8 cellular contexts compared by ENCODE assay signal in the genomic region with DNA sequence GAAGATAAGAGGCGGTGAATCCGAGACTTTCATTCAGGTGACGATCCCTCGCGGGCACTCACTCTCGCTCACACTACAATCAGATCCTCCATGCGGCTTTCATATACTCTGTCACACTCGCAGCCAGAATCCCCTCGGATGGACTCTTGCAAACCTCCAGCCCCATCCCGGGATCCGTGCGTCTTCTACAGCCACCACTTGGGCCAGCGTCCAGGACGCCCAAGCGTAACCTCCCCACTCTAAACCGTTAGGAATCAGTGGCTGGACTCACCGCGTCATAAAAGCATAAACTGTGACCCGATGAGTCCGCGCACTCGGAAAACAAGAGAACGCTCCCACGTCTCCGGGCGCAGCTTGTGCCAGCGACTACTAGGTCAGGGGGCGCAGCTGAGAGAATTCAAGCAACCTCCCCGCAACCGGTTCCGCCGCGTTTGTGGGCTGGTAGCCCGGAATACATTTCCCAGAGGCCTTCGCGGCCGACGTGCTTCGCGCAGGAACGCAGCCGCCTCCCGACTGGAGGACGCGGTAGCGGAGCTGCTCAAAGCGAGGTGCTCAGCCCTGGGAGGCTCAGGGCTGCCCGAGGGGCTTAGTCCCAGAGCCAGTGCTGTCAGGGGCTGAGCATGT. TPM values are rescaled to one million over a fixed set of nuclear protein-coding genes. Genes with fewer than 3 reads are reported as not detected.
DNase-seq lines count a peak whose midpoint lies in the region; ATAC-seq, FAIRE-seq and TF ChIP-seq lines count a peak whose summit lies in the region.

No MANE protein-coding gene starts in this region.

- peak overlapping the region; percentile 82 for H3K27ac Mint-ChIP-seq in activated naive CD4-positive, alpha-beta T cell treated with anti-CD3 and anti-CD28 coated beads for 36 hours
- H3K27ac Mint-ChIP-seq in neural progenitor cell = peak overlapping the region; percentile 44

- TF ChIP-seq CTCF in neural progenitor cell (IDR thresholded peaks at IDR 0.05) = peak; percentile 31

- H3K9ac ChIP-seq in neural progenitor cell = peak overlapping the region; percentile 31

- H3F3A ChIP-seq in neural progenitor cell (ENCODE audit: low read depth) = no peaks in the 10 kb centered on the region

- peak overlapping the region; percentile 93 for H3K4me3 Mint-ChIP-seq in activated naive CD4-positive, alpha-beta T cell treated with anti-CD3 and anti-CD28 coated beads for 36 hours
- H3K4me3 Mint-ChIP-seq in neural progenitor cell = peak overlapping the region; percentile 88

- H3K9me3 ChIP-seq in SJCRH30 (replicated peaks) (0 out of 2 replicates have a peak, but pooled peaks cover 13% of the 10 kb centered on the region), neural progenitor cell (ENCODE audit: low read depth) (no peaks in the 10 kb centered on the region)

- H3K4me1 Mint-ChIP-seq in activated naive CD4-positive, alpha-beta T cell treated with anti-CD3 and anti-CD28 coated beads for 36 hours (ENCODE audit: low read depth) = peaks cover 9% of the 10 kb centered on the region
- H3K4me1 Mint-ChIP-seq in neural progenitor cell = no peaks in the 10 kb centered on the region

- CTCF ChIA-PET in activated naive CD4-positive, alpha-beta T cell treated with anti-CD3 and anti-CD28 coated beads for 36 hours (lab: Charles Lee) = interaction anchor here (0.7 kb wide), 1 partner anchor 230 kb away, joined by 3 read pairs; no protein-coding TSS in a partner anchor

- H3K4me2 ChIP-seq in neural progenitor cell = peak overlapping the region; percentile 70

- H3K4me3 ChIP-seq in SJCRH30 (peak overlapping the region; percentile 72), neural progenitor cell (peak overlapping the region; percentile 67)

- no peaks in the 10 kb centered on the region for H3K79me2 ChIP-seq in neural progenitor cell (ENCODE audit: low read depth)

- peak; percentile 48 for DNase-seq in GM19238 (ENCODE audit: insufficient read length, low spot score)
- peak; percentile 93 to 94 for DNase-seq in SJCRH30
- DNase-seq in activated naive CD4-positive, alpha-beta T cell treated with anti-CD3 and anti-CD28 coated beads for 36 hours = peak; percentile 85
- peak; percentile 67 to 81 for DNase-seq in frontal cortex (ENCODE audit: low spot score in 2 of 2)
- peak; percentile 91 for DNase-seq in neural progenitor cell (ENCODE audit: low spot score)
- peak; percentile 77 for DNase-seq in stimulated activated naive CD4-positive, alpha-beta T cell treated with Interleukin-2 at 50 U/mL for 16 hours (lab: John Stamatoyannopoulos, UW)
- no peak for DNase-seq in cortex of kidney (lab: John Stamatoyannopoulos, UW)

- no peaks in the 10 kb centered on the region for H4K20me1 ChIP-seq in neural progenitor cell (ENCODE audit: low read depth)

- H3K9me3 Mint-ChIP-seq in activated naive CD4-positive, alpha-beta T cell treated with anti-CD3 and anti-CD28 coated beads for 36 hours = peaks cover 17% of the 10 kb centered on the region
- H3K9me3 Mint-ChIP-seq in neural progenitor cell = peaks cover 35% of the 10 kb centered on the region

- intact Hi-C loops in activated naive CD4-positive, alpha-beta T cell treated with anti-CD3 and anti-CD28 coated beads for 36 hours (cut with micrococcal nuclease) = loop anchor here (1.0 to 2.0 kb wide), 2 partner anchors 37 to 97 kb away; partner anchors contain the start of genes ZFP30, ZNF540 and ZNF571

- ATAC-seq in GM19452 (IDR thresholded peaks at IDR 0.05; ENCODE audit: unreplicated experiment) = no peak

- H3K27ac ChIP-seq in SJCRH30 = peak overlapping the region; percentile 74
- H3K27ac ChIP-seq in neural progenitor cell = no peak overlapping the region

- H3K36me3 ChIP-seq in SJCRH30 (0 out of 2 replicates have a peak, but pooled peaks cover 3% of the 10 kb centered on the region), neural progenitor cell (no peaks in the 10 kb centered on the region)

- H3K27me3 ChIP-seq in SJCRH30 = no peaks in the 10 kb centered on the region
- H3K27me3 ChIP-seq in neural progenitor cell = no peaks in the 10 kb centered on the region

- H3K4me1 ChIP-seq in SJCRH30 (no peaks in the 10 kb centered on the region), neural progenitor cell (no peaks in the 10 kb centered on the region)

- no peak for FAIRE-seq in frontal cortex (lab: Jason Lieb, UNC)

- no peaks in the 10 kb centered on the region for H3K27me3 Mint-ChIP-seq in activated naive CD4-positive, alpha-beta T cell treated with anti-CD3 and anti-CD28 coated beads for 36 hours (ENCODE audit: low read depth)
- H3K27me3 Mint-ChIP-seq in neural progenitor cell (ENCODE audit: insufficient read depth, low read depth) = peaks cover 8% of the 10 kb centered on the region

- peaks cover 28% of the 10 kb centered on the region for H3K36me3 Mint-ChIP-seq in activated naive CD4-positive, alpha-beta T cell treated with anti-CD3 and anti-CD28 coated beads for 36 hours (ENCODE audit: low read depth)
- peaks cover 16% of the 10 kb centered on the region for H3K36me3 Mint-ChIP-seq in neural progenitor cell

- H2AFZ ChIP-seq in neural progenitor cell (replicated peaks) = peak overlapping the region; percentile 96

RNA-seq across cellular contexts. Expression of gene ZNF607, which starts 27.6 kb away (rescaled TPM):
- 10.6 and 12.2 TPM in 2 replicates for total RNA-seq in SJCRH30 (2014; rRNA removed; shearing (Covaris generic))
- 1 to 10 TPM; 3.4 to 4.1 TPM for total RNA-seq in activated naive CD4-positive, alpha-beta T cell treated with anti-CD3 and anti-CD28 coated beads for 36 hours
- 23.6 TPM for total RNA-seq in frontal cortex
- 15.9 and 19.6 TPM in 2 replicates for total RNA-seq in neural progenitor cell (ENCODE audit: low replicate concordance)

RNA-seq across cellular contexts. Expression of gene ZFP30, which starts 36.7 kb away (rescaled TPM):
- 25.3 and 29.7 TPM in 2 replicates for total RNA-seq in SJCRH30 (2014; rRNA removed; shearing (Covaris generic))
- 10 to 100 TPM; 10.7 to 11.4 TPM for total RNA-seq in activated naive CD4-positive, alpha-beta T cell treated with anti-CD3 and anti-CD28 coated beads for 36 hours
- 134 TPM for total RNA-seq in frontal cortex
- total RNA-seq in neural progenitor cell (ENCODE audit: low replicate concordance) = 32.0 and 39.6 TPM in 2 replicates
